8 cellular contexts compared by ENCODE assay signal in the genomic region with DNA sequence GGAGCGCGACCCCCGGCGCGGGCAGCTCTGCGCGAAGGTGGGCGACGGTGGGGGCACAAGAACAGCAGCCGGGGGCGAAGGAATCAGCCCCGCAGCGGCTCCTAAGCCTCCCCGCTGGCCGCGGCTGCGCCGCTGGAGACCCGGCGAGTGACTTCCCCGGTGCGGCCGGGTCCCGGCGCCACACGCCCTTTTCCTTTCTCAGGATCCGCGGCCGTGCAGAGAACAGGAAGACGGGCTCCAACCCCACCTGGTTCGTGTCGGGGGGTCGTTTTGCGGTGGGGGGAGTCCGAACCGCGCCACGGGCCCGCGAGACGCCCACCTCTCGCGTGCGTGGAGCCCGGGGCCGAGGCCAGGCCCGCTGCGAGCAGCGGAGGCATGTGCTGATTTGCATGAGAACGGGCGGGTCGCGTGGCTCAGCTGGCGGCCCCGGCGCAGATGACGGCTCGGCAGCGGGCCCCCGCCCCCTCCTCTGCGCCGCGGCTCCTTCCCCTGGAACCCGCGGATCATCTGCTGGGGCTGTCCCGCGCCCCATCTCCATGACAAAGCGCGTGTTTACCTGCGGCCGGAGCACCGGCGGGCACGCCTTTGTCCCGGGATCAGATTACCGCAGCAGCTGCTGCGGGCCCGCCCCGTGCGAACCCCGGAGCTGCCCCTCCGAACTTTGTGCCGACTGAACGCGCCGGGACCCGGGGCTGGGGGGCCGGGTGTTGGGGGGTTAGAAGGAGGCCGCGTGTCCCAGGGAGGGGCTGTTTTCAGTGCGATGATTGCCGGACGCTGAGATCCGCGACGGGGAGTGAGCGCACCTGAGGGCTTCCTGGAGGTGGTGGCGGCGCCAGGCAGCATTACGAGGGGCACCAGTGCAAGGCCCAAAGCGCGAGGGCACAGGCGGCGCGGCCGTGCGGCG. TPM values are rescaled to one million over a fixed set of nuclear protein-coding genes. Genes with fewer than 3 reads are reported as not detected.
A peak's percentile ranks its signal among the peaks of the same experiment; 100 is the strongest.
DNase-seq lines count a peak whose midpoint lies in the region; ATAC-seq, FAIRE-seq and TF ChIP-seq lines count a peak whose summit lies in the region.

No MANE protein-coding gene starts in this region.

- TF ChIP-seq CTCF in GM12875 (IDR thresholded peaks at IDR 0.05; ENCODE audit: borderline replicate concordance, insufficient read depth, low read depth, low read length): no peak
- no peak for TF ChIP-seq CTCF in left ventricle myocardium inferior (IDR thresholded peaks at IDR 0.05; ENCODE audit: borderline replicate concordance)

- FAIRE-seq in frontal cortex (lab: Jason Lieb, UNC) (no peak), RCC 7860 (lab: Jason Lieb, UNC) (no peak)

- peaks cover 29% of the 10 kb centered on the region for H3K4me1 Mint-ChIP-seq in activated T-cell treated with anti-CD3 and anti-CD28 coated beads, Interleukin-2, amount 50 U/mL, for 4 hours (ENCODE audit: low read depth)

- H3K36me3 ChIP-seq in HAP-1 (replicated peaks) (no peaks in the 10 kb centered on the region), left ventricle myocardium inferior (no peaks in the 10 kb centered on the region), rectal smooth muscle tissue (ENCODE audit: control insufficient read depth, insufficient read depth, low read length) (no peaks in the 10 kb centered on the region)

- in situ Hi-C loops in HAP-1 (cut with MboI; ENCODE audit: low sequenced_read_pairs): no loop called here

- peak overlapping the region; percentile 26 for H3K4me3 ChIP-seq in GM12875 (ENCODE audit: low read depth, low read length)
- H3K4me3 ChIP-seq in HAP-1: peak overlapping the region; percentile 24
- peak overlapping the region; percentile 73 for H3K4me3 ChIP-seq in left ventricle myocardium inferior
- peak overlapping the region; percentile 61 for H3K4me3 ChIP-seq in rectal smooth muscle tissue (ENCODE audit: low read length)

- no peak overlapping the region for H3K9ac ChIP-seq in rectal smooth muscle tissue (ENCODE audit: low read length)

- H3K27me3 ChIP-seq in HAP-1 (ENCODE audit: low read depth) (peaks cover 40% of the 10 kb centered on the region), left ventricle myocardium inferior (ENCODE audit: low read depth) (peaks cover 60% of the 10 kb centered on the region), rectal smooth muscle tissue (ENCODE audit: control insufficient read depth, insufficient read depth, low read length) (peaks cover 48% of the 10 kb centered on the region)

- no peaks in the 10 kb centered on the region for H3K9me3 Mint-ChIP-seq in activated T-cell treated with anti-CD3 and anti-CD28 coated beads, Interleukin-2, amount 50 U/mL, for 4 hours

- peak; percentile 76 to 82 for DNase-seq in HAP-1 (ENCODE audit: low spot score in 2 of 2)
- peak; percentile 68 for DNase-seq in NCI-H1105 (lab: John Stamatoyannopoulos, UW)
- peak; percentile 54 for DNase-seq in activated T-cell treated with anti-CD3 and anti-CD28 coated beads, Interleukin-2, amount 50 U/mL, for 4 hours
- DNase-seq in left ventricle myocardium inferior: no peak
- no peak for DNase-seq in frontal cortex (ENCODE audit: low spot score in 2 of 2)
- DNase-seq in RCC 7860 (ENCODE audit: low spot score): no peak

- H3K4me1 ChIP-seq in HAP-1 (peaks cover 21% of the 10 kb centered on the region), left ventricle myocardium inferior (peaks cover 51% of the 10 kb centered on the region), rectal smooth muscle tissue (ENCODE audit: control insufficient read depth, insufficient read depth, low read length) (peaks cover 4% of the 10 kb centered on the region)

- intact Hi-C loops in left ventricle myocardium inferior (cut with micrococcal nuclease): no loop called here

- H3K27me3 Mint-ChIP-seq in activated T-cell treated with anti-CD3 and anti-CD28 coated beads, Interleukin-2, amount 50 U/mL, for 4 hours (ENCODE audit: low read depth): peaks cover 69% of the 10 kb centered on the region

- ATAC-seq in activated T-cell treated with anti-CD3 and anti-CD28 coated beads, Interleukin-2, amount 50 U/mL, for 4 hours: peak; percentile 54 to 66

- no peaks in the 10 kb centered on the region for H3K36me3 Mint-ChIP-seq in activated T-cell treated with anti-CD3 and anti-CD28 coated beads, Interleukin-2, amount 50 U/mL, for 4 hours (ENCODE audit: insufficient read depth)

- peak overlapping the region; percentile 67 for H3K4me3 Mint-ChIP-seq in activated T-cell treated with anti-CD3 and anti-CD28 coated beads, Interleukin-2, amount 50 U/mL, for 4 hours

- H3K9me3 ChIP-seq in HAP-1: no peaks in the 10 kb centered on the region; the same call in 1 of the 2 replicates
- no peaks in the 10 kb centered on the region for H3K9me3 ChIP-seq in left ventricle myocardium inferior (replicated peaks)

- H3K27ac ChIP-seq in left ventricle myocardium inferior (replicated peaks): no peak overlapping the region
- no peak overlapping the region for H3K27ac ChIP-seq in rectal smooth muscle tissue (ENCODE audit: low read depth, low read length)

RNA-seq across cellular contexts. Expression of gene DLL1, which starts 4.9 kb away (rescaled TPM):
- total RNA-seq in activated T-cell treated with anti-CD3 and anti-CD28 coated beads, Interleukin-2, amount 50 U/mL, for 4 hours: 1 to 10 TPM in 2 of 3 donors, under 1 TPM in 1; 0.18 to 1.4 (median 1.0) TPM
- 11.7 TPM for total RNA-seq in left ventricle myocardium inferior
- total RNA-seq in frontal cortex: 9.0 TPM

RNA-seq across cellular contexts. Expression of gene FAM120B, which starts 10.8 kb away (rescaled TPM):
- 10 to 100 TPM; 13.8 to 14.3 (median 14.3) TPM for total RNA-seq in activated T-cell treated with anti-CD3 and anti-CD28 coated beads, Interleukin-2, amount 50 U/mL, for 4 hours
- total RNA-seq in left ventricle myocardium inferior (20.1 TPM), frontal cortex (57.5 TPM)

Comparison
In these comparisons a context has a peak if more than half of its experiments do, and no peak if none do; other contexts are left out.
1. DNase-seq: peak in HAP-1 (2 of 2), NCI-H1105 (single experiment) and activated T-cell treated with anti-CD3 and anti-CD28 coated beads, Interleukin-2, amount 50 U/mL, for 4 hours (single experiment); none in left ventricle myocardium inferior (single experiment), frontal cortex (0 of 2) and RCC 7860 (single experiment).
2. Peak in every context shown above with its lines, with median percentiles within 50 percentile points of each other: H3K4me3 ChIP-seq.